ENCODE assay signal across 1 cellular context in genomic region chr20:57578476-57579165, GRCh38.
TF ChIP-seq lines count a peak whose summit lies in the region.

No MANE protein-coding gene starts in this region.

TF ChIP-seq in HEK293, 187 proteins besides CTCF, POLR2A, EP300 and RAD21 (continued from another document):
- TF ChIP-seq, protein P1, sequence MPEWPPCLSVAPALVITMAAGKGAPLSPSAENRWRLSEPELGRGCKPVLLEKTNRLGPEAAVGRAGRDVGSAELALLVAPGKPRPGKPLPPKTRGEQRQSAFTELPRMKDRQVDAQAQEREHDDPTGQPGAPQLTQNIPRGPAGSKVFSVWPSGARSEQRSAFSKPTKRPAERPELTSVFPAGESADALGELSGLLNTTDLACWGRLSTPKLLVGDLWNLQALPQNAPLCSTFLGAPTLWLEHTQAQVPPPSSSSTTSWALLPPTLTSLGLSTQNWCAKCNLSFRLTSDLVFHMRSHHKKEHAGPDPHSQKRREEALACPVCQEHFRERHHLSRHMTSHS (tag by site-specific recombination; IDR thresholded peaks at IDR 0.05) = no peak
- TF ChIP-seq PRDM1 (tag by site-specific recombination; IDR thresholded peaks at IDR 0.05) (no peak), ZNF211 (tag by site-specific recombination; IDR thresholded peaks at IDR 0.05; ENCODE audit: low read depth) (no peak), ZBTB8A (tag by site-specific recombination; IDR thresholded peaks at IDR 0.05) (0 out of 2 replicates have a peak, but pooled peaks have one; percentile 10), TCF7L2 (IDR thresholded peaks at IDR 0.05; ENCODE audit: borderline replicate concordance, low read depth, low read length) (no peak), ZNF514 (tag by site-specific recombination; IDR thresholded peaks at IDR 0.05) (no peak)
- TF ChIP-seq, protein P2, sequence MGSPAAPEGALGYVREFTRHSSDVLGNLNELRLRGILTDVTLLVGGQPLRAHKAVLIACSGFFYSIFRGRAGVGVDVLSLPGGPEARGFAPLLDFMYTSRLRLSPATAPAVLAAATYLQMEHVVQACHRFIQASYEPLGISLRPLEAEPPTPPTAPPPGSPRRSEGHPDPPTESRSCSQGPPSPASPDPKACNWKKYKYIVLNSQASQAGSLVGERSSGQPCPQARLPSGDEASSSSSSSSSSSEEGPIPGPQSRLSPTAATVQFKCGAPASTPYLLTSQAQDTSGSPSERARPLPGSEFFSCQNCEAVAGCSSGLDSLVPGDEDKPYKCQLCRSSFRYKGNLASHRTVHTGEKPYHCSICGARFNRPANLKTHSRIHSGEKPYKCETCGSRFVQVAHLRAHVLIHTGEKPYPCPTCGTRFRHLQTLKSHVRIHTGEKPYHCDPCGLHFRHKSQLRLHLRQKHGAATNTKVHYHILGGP (tag by site-specific recombination; IDR thresholded peaks at IDR 0.05) = no peak
